9 cellular contexts compared by ENCODE assay signal in the genomic region with DNA sequence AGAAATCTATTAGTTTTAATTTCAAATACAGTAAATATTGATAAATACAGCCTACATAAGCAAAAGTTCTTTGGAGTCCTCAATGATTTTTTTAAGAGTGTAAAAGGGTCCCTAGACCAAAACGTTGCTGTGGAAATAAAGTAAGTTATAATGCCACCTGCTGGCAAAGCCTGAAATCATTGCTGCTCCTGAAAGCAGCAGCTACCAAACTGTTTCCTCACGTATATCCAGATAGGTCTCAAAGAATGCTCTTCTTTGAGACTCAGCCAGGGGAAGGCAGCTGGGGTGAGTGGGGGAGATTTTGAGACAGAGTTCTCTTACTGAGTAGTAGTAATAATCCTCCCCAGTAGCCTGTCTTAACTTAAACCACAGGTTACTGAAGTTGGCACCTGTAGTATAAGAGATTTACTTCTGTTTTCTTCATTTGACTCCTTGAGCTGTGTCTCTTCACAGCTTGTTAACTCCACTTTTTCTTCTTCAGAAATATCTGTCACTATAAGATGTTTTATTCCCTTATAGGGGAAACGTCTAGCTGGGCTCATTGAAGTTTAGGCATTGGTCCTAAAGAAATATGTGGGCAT.
DNase-seq lines count a peak whose midpoint lies in the region.
"Had no signal": no experiment of that assay in that cellular context is flagged by ENCODE, and none has a peak within 500 bp of the region (broad histone marks: within the 10 kb centered on the region; RNA-seq: fewer than 3 reads in every experiment).

No MANE protein-coding gene starts in this region.

- H3K36me3 ChIP-seq in adipocyte (ENCODE audit: control insufficient read depth, insufficient read depth, low read length, severe bottlenecking), result peaks cover 90% of the 10 kb centered on the region

- H3K4me1 ChIP-seq in adipocyte (ENCODE audit: control insufficient read depth, insufficient read depth, low read length), result no peaks in the 10 kb centered on the region
- H3K4me1 ChIP-seq: BLaER1 treated with 17β-estradiol and CSF1 and Interleukin-3, amounts not matched to agents 10 nM and 100 nM had no signal

- no peaks in the 10 kb centered on the region for H3K9me3 ChIP-seq in adipocyte (ENCODE audit: control insufficient read depth, low read length)
- H3K9me3 ChIP-seq: BLaER1 treated with 17β-estradiol and CSF1 and Interleukin-3, amounts not matched to agents 10 nM and 100 nM had no signal

- no peak overlapping the region for H3K4me3 ChIP-seq in adipocyte (ENCODE audit: low read length)
- H3K4me3 ChIP-seq: BLaER1 treated with 17β-estradiol and CSF1 and Interleukin-3, amounts not matched to agents 10 nM and 100 nM had no signal

- DNase-seq in DMS153 treated with DMSO at 0.1 percent for 48 hours (lab: John Stamatoyannopoulos, UW; ENCODE audit: unreplicated experiment) (peak; percentile 6), DMS153 (lab: John Stamatoyannopoulos, UW) (no peak), HCEC 1CT (peak; percentile 51), NCI-H69 (lab: John Stamatoyannopoulos, UW) (peak; percentile 55), adipocyte (ENCODE audit: low read depth) (peak; percentile 73), hepatic stellate cell (ENCODE audit: low spot score) (peak; percentile 38), 8988T (no peak)
- peak in 2 of 3 donors; percentile 1 to 7 for DNase-seq in stimulated activated CD4-positive, alpha-beta T cell treated with anti-CD3 and anti-CD28 coated beads, TNF-alpha, amount 100 ng/mL, for 48 hours (ENCODE audit: low read depth in 3 of 3)

- no peaks in the 10 kb centered on the region for H3K27me3 ChIP-seq in adipocyte (replicated peaks; ENCODE audit: control insufficient read depth, insufficient read depth, low read length)
- H3K27me3 ChIP-seq: BLaER1 treated with 17β-estradiol and CSF1 and Interleukin-3, amounts not matched to agents 10 nM and 100 nM had no signal

- peak overlapping the region; percentile 2 for H3K9ac ChIP-seq in adipocyte (ENCODE audit: low read length)
- H3K9ac ChIP-seq: BLaER1 treated with 17β-estradiol and CSF1 and Interleukin-3, amounts not matched to agents 10 nM and 100 nM had no signal

Comparison
In these comparisons a context has a peak if more than half of its experiments do, and no peak if none do; other contexts are left out.
1. DNase-seq: peak in DMS153 treated with DMSO at 0.1 percent for 48 hours (single experiment), HCEC 1CT (single experiment), NCI-H69 (single experiment), adipocyte (single experiment), hepatic stellate cell (single experiment) and stimulated activated CD4-positive, alpha-beta T cell treated with anti-CD3 and anti-CD28 coated beads, TNF-alpha, amount 100 ng/mL, for 48 hours (2 of 3); none in DMS153 (single experiment) and 8988T (single experiment).